ENCODE assay signal across 9 cellular contexts in genomic region chr6:100460650-100461204, GRCh38. TPM values are rescaled to one million over a fixed set of nuclear protein-coding genes. Genes with fewer than 3 reads are reported as not detected.
A peak's percentile ranks its signal among the peaks of the same experiment; 100 is the strongest.
DNase-seq lines count a peak whose midpoint lies in the region; ATAC-seq and TF ChIP-seq lines count a peak whose summit lies in the region.
"Had no signal": no experiment of that assay in that cellular context is flagged by ENCODE, and none has a peak within 500 bp of the region (broad histone marks: within the 10 kb centered on the region; RNA-seq: fewer than 3 reads in every experiment).

No MANE protein-coding gene starts in this region.

- H3K27ac ChIP-seq in DND-41 (ENCODE audit: low read length) (peak overlapping the region; percentile 77; the same call in 1 of the 2 replicates), KMS-11 (no peak overlapping the region)
- H3K27ac ChIP-seq: left ventricle myocardium inferior had no signal

- H3K4me3 ChIP-seq in DND-41 (ENCODE audit: low read depth in 1 of 2, low read length in 2 of 2) (no peak overlapping the region), KMS-11 (IDR thresholded peaks at IDR 0.05; ENCODE audit: insufficient read depth, low read depth, low read length) (no peak overlapping the region), astrocyte of the spinal cord (ENCODE audit: low read depth, low read length) (no peak overlapping the region)
- H3K4me3 ChIP-seq: left ventricle myocardium inferior had no signal

- no peak overlapping the region for H2AFZ ChIP-seq in DND-41 (ENCODE audit: low read depth, low read length)
- H2AFZ ChIP-seq in KMS-11 (ENCODE audit: low read depth) = no peak overlapping the region

- H3K9me3 Mint-ChIP-seq in neural crest cell = no peaks in the 10 kb centered on the region
- H3K9me3 Mint-ChIP-seq in immature natural killer cell = peaks cover 23 to 67% (median 29%) of the 10 kb centered on the region in 6 donors

- no peaks in the 10 kb centered on the region for H3K27me3 ChIP-seq in DND-41 (ENCODE audit: insufficient read depth, low read length, poor library complexity)
- no peaks in the 10 kb centered on the region for H3K27me3 ChIP-seq in KMS-11 (ENCODE audit: insufficient read depth, low read depth)

- H3K36me3 Mint-ChIP-seq in neural crest cell (ENCODE audit: low read depth) (no peaks in the 10 kb centered on the region), immature natural killer cell (peaks cover 7 to 9% (median 8%) of the 10 kb centered on the region in 3 donors)

- intact Hi-C loops in Right ventricle myocardium superior (cut with DNase I) = no loop called here

- no peak for ATAC-seq in DND-41 (ENCODE audit: insufficient read depth, low read depth)
- no peak for ATAC-seq in GM21737 (IDR thresholded peaks at IDR 0.05; ENCODE audit: unreplicated experiment)
- no peak for ATAC-seq in Right ventricle myocardium superior (ENCODE audit: poor library complexity)

- H3K79me2 ChIP-seq in DND-41 (ENCODE audit: insufficient read depth, low read length) (no peaks in the 10 kb centered on the region), KMS-11 (ENCODE audit: insufficient read depth, low read depth) (no peaks in the 10 kb centered on the region)

- in situ Hi-C loops in astrocyte of the spinal cord (cut with HindIII; ENCODE audit: low sequenced_read_pairs) = loop anchor here (25.0 kb wide), 1 partner anchor 348 kb away; no protein-coding TSS in a partner anchor

- peak overlapping the region; percentile 31 for H3K4me3 Mint-ChIP-seq in neural crest cell
- peak overlapping the region in 1 of 5 donors; percentile 13 for H3K4me3 Mint-ChIP-seq in immature natural killer cell

- H3K4me1 ChIP-seq in DND-41 (ENCODE audit: insufficient read depth, low read length) (peaks cover 28% of the 10 kb centered on the region), KMS-11 (ENCODE audit: low read depth, poor library complexity, severe bottlenecking) (peaks cover 15% of the 10 kb centered on the region)

- H3K9ac ChIP-seq in DND-41 (ENCODE audit: low read depth, low read length) (no peak overlapping the region), KMS-11 (no peak overlapping the region)

- H3K4me1 Mint-ChIP-seq in neural crest cell (peaks cover 12% of the 10 kb centered on the region), immature natural killer cell (peaks cover 15 to 18% of the 10 kb centered on the region in 2 donors)

- H4K20me1 ChIP-seq in DND-41 (ENCODE audit: insufficient read depth, low read length) (no peaks in the 10 kb centered on the region), KMS-11 (ENCODE audit: insufficient read depth) (no peaks in the 10 kb centered on the region)

- DNase-seq in DND-41 = no peak
- DNase-seq in astrocyte of the spinal cord (ENCODE audit: low read depth, low spot score) = no peak
- no peak for DNase-seq in neural crest cell (ENCODE audit: low read depth, low spot score)
- no peak for DNase-seq in immature natural killer cell
- DNase-seq in NCI-H446 treated with DMSO at 0.1 percent for 48 hours (lab: John Stamatoyannopoulos, UW) = no peak
- DNase-seq in Right ventricle myocardium superior = no peak
- DNase-seq: left ventricle myocardium inferior had no signal

- no peak overlapping the region for H3K4me2 ChIP-seq in DND-41 (ENCODE audit: insufficient read depth, low read length)
- no peak overlapping the region for H3K4me2 ChIP-seq in KMS-11

- peaks cover 25% of the 10 kb centered on the region for H3K9me3 ChIP-seq in DND-41 (ENCODE audit: insufficient read depth, low read length, severe bottlenecking)
- H3K9me3 ChIP-seq: left ventricle myocardium inferior had no signal

- TF ChIP-seq CTCF in DND-41 (IDR thresholded peaks at IDR 0.05; ENCODE audit: borderline replicate concordance, extremely low read depth, low read length, poor library complexity, severe bottlenecking) = peak; percentile 64
- TF ChIP-seq CTCF in KMS-11 (conservative IDR thresholded peaks at IDR 0.05; ENCODE audit: low read depth, low read length) = peak; percentile 36; the same call in 1 of the 2 replicates
- peak; percentile 43 for TF ChIP-seq CTCF in astrocyte of the spinal cord (IDR thresholded peaks at IDR 0.05; ENCODE audit: low read depth, low read length)
- peak; percentile 65 for TF ChIP-seq CTCF in neural crest cell (conservative IDR thresholded peaks at IDR 0.05)

- H3K36me3 ChIP-seq in DND-41 (ENCODE audit: insufficient read depth, low read length) = no peaks in the 10 kb centered on the region
- no peaks in the 10 kb centered on the region for H3K36me3 ChIP-seq in KMS-11 (ENCODE audit: insufficient read depth)
- H3K36me3 ChIP-seq: left ventricle myocardium inferior had no signal

- H3K27me3 Mint-ChIP-seq in neural crest cell (ENCODE audit: low read depth) (peaks cover 14% of the 10 kb centered on the region), immature natural killer cell (ENCODE audit: low read depth in 3 of 3) (peaks cover 53 to 72% (median 58%) of the 10 kb centered on the region in 3 donors)

- H3K27ac Mint-ChIP-seq in neural crest cell (ENCODE audit: unreplicated experiment) (no peak overlapping the region), immature natural killer cell (no peak overlapping the region)

RNA-seq across cellular contexts. Expression of gene SIM1, which starts 4.0 kb away (rescaled TPM):
- total RNA-seq in neural crest cell = 0.55 and 0.58 TPM in 2 replicates
- polyA plus RNA-seq in immature natural killer cell = not detected
- not detected for total RNA-seq in Right ventricle myocardium superior
- total RNA-seq: left ventricle myocardium inferior had no signal
